Comparison of ENCODE assay signal across 1 cellular context in genomic region chr2:29489568-29489967, GRCh38.
TF ChIP-seq lines count a peak whose summit lies in the region.

No MANE protein-coding gene starts in this region.

TF ChIP-seq in A549, 52 proteins besides CTCF, POLR2A, EP300 and RAD21 (continued from another document):
- no peak for TF ChIP-seq EHF (CRISPR knock-in tag; IDR thresholded peaks at IDR 0.05)
TF ChIP-seq in A549: peak in this region for 1.
